ENCODE assay signal across 8 cellular contexts in the genomic region with DNA sequence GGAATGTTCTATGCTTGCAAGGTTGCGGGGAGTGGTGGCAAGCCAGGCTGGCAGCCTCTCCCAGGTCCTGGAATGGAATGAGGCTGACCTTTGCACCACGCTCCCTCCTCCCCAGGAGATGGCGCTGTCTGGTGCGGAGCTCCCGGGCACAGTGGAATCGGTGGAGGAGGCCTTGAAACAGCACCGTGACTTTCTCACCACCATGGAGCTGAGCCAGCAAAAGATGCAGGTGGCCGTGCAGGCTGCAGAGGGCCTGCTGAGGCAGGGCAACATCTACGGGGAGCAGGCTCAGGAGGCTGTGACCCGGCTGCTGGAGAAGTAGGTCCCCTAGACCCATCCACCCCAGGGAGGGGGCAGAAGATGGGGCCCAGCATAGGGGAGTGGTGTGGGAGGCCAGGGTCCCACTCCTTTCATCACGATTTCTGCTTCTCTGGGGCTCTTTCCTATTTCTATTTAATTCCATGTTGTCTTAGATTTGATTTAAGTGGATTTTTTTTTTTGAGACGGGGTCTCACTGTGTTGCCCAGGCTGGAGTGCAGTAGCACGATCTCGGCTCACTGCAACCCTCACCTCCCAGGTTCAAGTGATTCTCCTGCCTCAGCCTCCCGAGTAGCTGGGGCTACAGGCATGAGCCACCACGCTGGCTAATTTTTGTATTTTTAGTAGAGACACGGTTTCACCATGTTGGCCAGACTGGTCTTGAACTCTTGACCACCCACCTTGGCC. TPM values are rescaled to one million over a fixed set of nuclear protein-coding genes. Genes with fewer than 3 reads are reported as not detected.
DNase-seq lines count a peak whose midpoint lies in the region; ATAC-seq and TF ChIP-seq lines count a peak whose summit lies in the region.

No MANE protein-coding gene starts in this region.

- no peaks in the 10 kb centered on the region for H3K36me3 ChIP-seq in GM23248 (ENCODE audit: low read depth)
- H3K36me3 ChIP-seq in effector memory CD4-positive, alpha-beta T cell (ENCODE audit: control insufficient read depth, insufficient read depth, low read length) = no peaks in the 10 kb centered on the region

- DNase-seq in AG09309 (ENCODE audit: low read depth) = peak; percentile 3
- DNase-seq in GM23248 = peak; percentile 78
- peak; percentile 86 for DNase-seq in NCI-H345 (lab: John Stamatoyannopoulos, UW)
- DNase-seq in effector memory CD4-positive, alpha-beta T cell = peak in 2 of 3 donors; percentile 8 to 14
- DNase-seq in mucosa of gallbladder (ENCODE audit: low spot score) = peak; percentile 85

- H3K27me3 ChIP-seq in GM23248 (replicated peaks; ENCODE audit: insufficient read depth) = no peaks in the 10 kb centered on the region; the same call in 1 of the 2 replicates
- peaks cover 4% of the 10 kb centered on the region for H3K27me3 ChIP-seq in effector memory CD4-positive, alpha-beta T cell (replicated peaks; ENCODE audit: control insufficient read depth, insufficient read depth, low read length, poor library complexity, severe bottlenecking)

- H3K4me1 ChIP-seq in GM23248 (ENCODE audit: insufficient read depth) = no peaks in the 10 kb centered on the region
- H3K4me1 ChIP-seq in effector memory CD4-positive, alpha-beta T cell (ENCODE audit: control insufficient read depth, insufficient read depth, low read length, poor library complexity, severe bottlenecking) = no peaks in the 10 kb centered on the region

- no peaks in the 10 kb centered on the region for H3K9me2 ChIP-seq in GM23248 (ENCODE audit: insufficient read depth)

- in situ Hi-C loops in GM23248 (cut with MboI) = no loop called here

- H3F3A ChIP-seq in GM23248 (ENCODE audit: insufficient read depth) = no peaks in the 10 kb centered on the region

- 42 to 46% methylated on average over 16 to 17 of the region's 17 CpGs for WGBS in GM23248 (ENCODE audit: low coverage in 1 of 2, low lambda C conversion rate in 2 of 2, missing lambda C conversion rate in 2 of 2), 2 experiments

- H3K27ac ChIP-seq in GM23248 = no peak overlapping the region
- H3K27ac ChIP-seq in effector memory CD4-positive, alpha-beta T cell (ENCODE audit: insufficient read depth, low read length, poor library complexity, severe bottlenecking) = no peak overlapping the region

- TF ChIP-seq CTCF in AG09309 (IDR thresholded peaks at IDR 0.05; ENCODE audit: control insufficient read depth, insufficient read depth, low read depth, low read length, missing control alignments) (peak; percentile 77), WI38 (IDR thresholded peaks at IDR 0.05; ENCODE audit: low read depth, low read length) (peak; percentile 60)

- no peak overlapping the region for H3K9ac ChIP-seq in GM23248

- H4K20me1 ChIP-seq in GM23248 (ENCODE audit: insufficient read depth) = no peaks in the 10 kb centered on the region

- H2AFZ ChIP-seq in GM23248 = no peak overlapping the region

- H3K4me2 ChIP-seq in GM23248 (ENCODE audit: unreplicated experiment) = no peak overlapping the region

- H3K9me3 ChIP-seq in GM23248 (ENCODE audit: low read depth) = no peaks in the 10 kb centered on the region
- H3K9me3 ChIP-seq in effector memory CD4-positive, alpha-beta T cell (ENCODE audit: control insufficient read depth, low read length) = no peaks in the 10 kb centered on the region

- ATAC-seq in GM21528 (IDR thresholded peaks at IDR 0.05; ENCODE audit: low FRiP score, unreplicated experiment) = no peak
- ATAC-seq in GM21619 (IDR thresholded peaks at IDR 0.05; ENCODE audit: unreplicated experiment) = no peak

- H3K4me3 ChIP-seq in AG09309 (ENCODE audit: control insufficient read depth, low read depth, low read length) (no peak overlapping the region), GM23248 (no peak overlapping the region), WI38 (ENCODE audit: low read depth, low read length) (no peak overlapping the region)
- H3K4me3 ChIP-seq in effector memory CD4-positive, alpha-beta T cell (ENCODE audit: insufficient read depth, low read depth, low read length, poor library complexity, severe bottlenecking) = no peak overlapping the region

- H3K79me2 ChIP-seq in GM23248 (ENCODE audit: insufficient read depth) = no peaks in the 10 kb centered on the region

RNA-seq across cellular contexts. Expression of a gene that starts 53.2 kb away (rescaled TPM):
- 27.8 and 36.3 TPM in 2 replicates for total RNA-seq in GM23248 (2014; rRNA removed; shearing (Covaris generic))
- polyA plus RNA-seq in GM23248 (2016; fragmentation: Nextera tagmentation; extraction: Ambion mirVana) = 62.2 and 66.4 TPM in 2 replicates
- 80.9 TPM for total RNA-seq in mucosa of gallbladder

RNA-seq across cellular contexts. Expression of a gene that starts 56.7 kb away (rescaled TPM):
- 2.1 and 2.8 TPM in 2 replicates for total RNA-seq in GM23248 (2014; rRNA removed; shearing (Covaris generic))
- 0.24 and 0.69 TPM in 2 replicates for polyA plus RNA-seq in GM23248 (2016; fragmentation: Nextera tagmentation; extraction: Ambion mirVana)
- 3.5 TPM for total RNA-seq in mucosa of gallbladder

RNA-seq across cellular contexts. Expression of a gene that starts 57.9 kb away (rescaled TPM):
- total RNA-seq in GM23248 (2014; rRNA removed; shearing (Covaris generic)) = 50.7 and 71.1 TPM in 2 replicates
- polyA plus RNA-seq in GM23248 (2016; fragmentation: Nextera tagmentation; extraction: Ambion mirVana) = 52.7 and 56.9 TPM in 2 replicates
- total RNA-seq in mucosa of gallbladder = 65.9 TPM

Comparison
In these comparisons a context has a peak if more than half of its experiments do, and no peak if none do; other contexts are left out.
1. DNase-seq: peak in every context shown above with its lines; median percentile 86 in NCI-H345; 85 in mucosa of gallbladder; 78 in GM23248; 11 in effector memory CD4-positive, alpha-beta T cell; 3 in AG09309.